ENCODE assay signal across 19 cellular contexts in the genomic region with DNA sequence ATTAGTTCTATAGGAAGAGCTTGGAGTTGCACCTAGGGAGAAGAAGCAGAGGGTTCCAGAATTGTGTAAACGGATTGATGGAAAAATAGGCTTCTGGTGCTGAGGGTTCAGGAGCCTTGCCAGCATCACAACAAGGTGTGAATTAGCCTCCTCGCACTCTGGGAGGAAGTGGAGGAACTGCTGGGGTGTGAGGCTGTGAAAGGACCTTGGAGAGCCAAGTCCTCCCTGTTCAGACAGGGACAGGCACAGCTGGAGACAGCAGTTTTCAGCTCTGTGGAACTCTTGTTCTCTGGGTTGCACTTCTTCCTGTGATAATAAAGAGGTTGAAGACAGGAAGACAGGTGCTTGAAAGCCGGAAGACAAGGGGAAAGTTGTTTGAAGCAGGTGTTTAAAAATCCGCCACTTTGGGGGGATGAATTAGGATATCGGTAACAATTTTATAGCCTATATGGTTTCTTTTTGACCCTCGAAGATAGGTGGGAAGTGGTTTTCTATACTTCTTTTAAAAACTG. TPM values are rescaled to one million over a fixed set of nuclear protein-coding genes. Genes with fewer than 3 reads are reported as not detected.
DNase-seq lines count a peak whose midpoint lies in the region; ATAC-seq, FAIRE-seq and TF ChIP-seq lines count a peak whose summit lies in the region.
"Had no signal": no experiment of that assay in that cellular context is flagged by ENCODE, and none has a peak within 500 bp of the region (broad histone marks: within the 10 kb centered on the region; RNA-seq: fewer than 3 reads in every experiment).

No MANE protein-coding gene starts in this region.

- H3K9me3 Mint-ChIP-seq in WTC11 = peaks cover 3% of the 10 kb centered on the region; the same call in 1 of the 2 replicates
- H3K9me3 Mint-ChIP-seq in mesothelial cell of epicardium = peaks cover 5% of the 10 kb centered on the region
- H3K9me3 Mint-ChIP-seq in stimulated activated memory B cell treated with anti-CD40 and anti-IgM and Interleukin-4, amounts not matched to agents 10 μg/mL and 1 μg/mL and 100 μg/mL, for 72 hours = peaks cover 5% of the 10 kb centered on the region

- H3K36me3 Mint-ChIP-seq in WTC11 (peaks cover 21% of the 10 kb centered on the region), mesothelial cell of epicardium (peaks cover 38% of the 10 kb centered on the region)
- H3K36me3 Mint-ChIP-seq in stimulated activated memory B cell treated with anti-CD40 and anti-IgM and Interleukin-4, amounts not matched to agents 10 μg/mL and 1 μg/mL and 100 μg/mL, for 72 hours = no peaks in the 10 kb centered on the region

- CTCF ChIA-PET in WTC11 (lab: Charles Lee) = no interaction called here

- DNase-seq in GM12891 (ENCODE audit: insufficient read length, low spot score) (no peak), WTC11 (ENCODE audit: low spot score) (no peak), mesothelial cell of epicardium (ENCODE audit: low spot score in 2 of 2, unreplicated experiment in 2 of 2) (no peak), ureter (ENCODE audit: low spot score) (peak; percentile 37)
- no peak for DNase-seq in activated naive CD4-positive, alpha-beta T cell treated with anti-CD3 and anti-CD28 coated beads, Interleukin-2, amount 50 U/mL, for 16 hours
- DNase-seq: ACHN, EL, GF-D8, GM23248, HCEC 1CT, MG63, NCI-H1417, NCI-H1694 treated with DMSO at 0.1 percent for 48 hours, NCI-H2081 treated with DMSO at 0.1 percent for 48 hours, NCI-H2171 treated with DMSO at 0.1 percent for 48 hours, NCI-H524 treated with DMSO at 0.1 percent for 48 hours, SHP77 treated with DMSO at 0.1 percent for 48 hours had no signal

- H3K27me3 Mint-ChIP-seq in WTC11 (ENCODE audit: low read depth) (no peaks in the 10 kb centered on the region), mesothelial cell of epicardium (ENCODE audit: low read depth) (no peaks in the 10 kb centered on the region)
- peaks cover 16% of the 10 kb centered on the region for H3K27me3 Mint-ChIP-seq in stimulated activated memory B cell treated with anti-CD40 and anti-IgM and Interleukin-4, amounts not matched to agents 10 μg/mL and 1 μg/mL and 100 μg/mL, for 72 hours

- H3K27ac Mint-ChIP-seq in WTC11 (peak overlapping the region; percentile 43; the same call in 1 of the 2 replicates), mesothelial cell of epicardium (peak overlapping the region; percentile 55)
- H3K27ac Mint-ChIP-seq in stimulated activated memory B cell treated with anti-CD40 and anti-IgM and Interleukin-4, amounts not matched to agents 10 μg/mL and 1 μg/mL and 100 μg/mL, for 72 hours = no peak overlapping the region

- FAIRE-seq in GM12891 (lab: Jason Lieb, UNC) = no peak

- POLR2A ChIA-PET in WTC11 (lab: Charles Lee) = no interaction called here

- TF ChIP-seq CTCF in WTC11 (IDR thresholded peaks at IDR 0.05) (no peak), mesothelial cell of epicardium (IDR thresholded peaks at IDR 0.05; ENCODE audit: unreplicated experiment) (no peak)

- H3K4me3 Mint-ChIP-seq in WTC11 = no peak overlapping the region
- H3K4me3 Mint-ChIP-seq in mesothelial cell of epicardium = no peak overlapping the region
- no peak overlapping the region for H3K4me3 Mint-ChIP-seq in stimulated activated memory B cell treated with anti-CD40 and anti-IgM and Interleukin-4, amounts not matched to agents 10 μg/mL and 1 μg/mL and 100 μg/mL, for 72 hours

- ATAC-seq in WTC11 (no peak), GM19397 (IDR thresholded peaks at IDR 0.05; ENCODE audit: unreplicated experiment) (no peak)
- no peak for ATAC-seq in stimulated activated memory B cell treated with anti-CD40 and anti-IgM and Interleukin-4, amounts not matched to agents 10 μg/mL and 1 μg/mL and 100 μg/mL, for 72 hours

- H3K4me1 Mint-ChIP-seq in WTC11 (peaks cover 73% of the 10 kb centered on the region), mesothelial cell of epicardium (peaks cover 15% of the 10 kb centered on the region)
- no peaks in the 10 kb centered on the region for H3K4me1 Mint-ChIP-seq in stimulated activated memory B cell treated with anti-CD40 and anti-IgM and Interleukin-4, amounts not matched to agents 10 μg/mL and 1 μg/mL and 100 μg/mL, for 72 hours

- no peak for TF ChIP-seq POLR2A in GM12891 (IDR thresholded peaks at IDR 0.05; ENCODE audit: low read depth, low read length)

TF ChIP-seq in GM12891, 5 proteins besides CTCF, POLR2A, EP300 and RAD21:
- TF ChIP-seq TAF1 (IDR thresholded peaks at IDR 0.05; ENCODE audit: low read depth, low read length) (no peak), POLR2AphosphoS5 (IDR thresholded peaks at IDR 0.05; ENCODE audit: low read depth, low read length) (no peak), POU2F2 (IDR thresholded peaks at IDR 0.05; ENCODE audit: low read depth, low read length) (no peak), PAX5 (IDR thresholded peaks at IDR 0.05; ENCODE audit: insufficient read depth, low read length, severe bottlenecking) (no peak), SPI1 (IDR thresholded peaks at IDR 0.05; ENCODE audit: low read depth, low read length) (0 out of 2 replicates have a peak, but pooled peaks have one; percentile 24)

TF ChIP-seq in WTC11, 78 proteins besides CTCF, POLR2A, EP300 and RAD21:
- TF ChIP-seq PRRX2 (CRISPR knock-in tag; IDR thresholded peaks at IDR 0.05) = no peak
- TF ChIP-seq ETV6 (CRISPR knock-in tag; IDR thresholded peaks at IDR 0.05) = peak; percentile 26; the same call in 1 of the 2 replicates

RNA-seq across cellular contexts. Expression of a gene that starts 22.6 kb away (rescaled TPM):
- 4.9 TPM for polyA plus RNA-seq in GM12891 (2012; ENCODE audit: low read depth, missing spikeins)
- total RNA-seq in WTC11 (2021) (127 to 130 TPM (median 129 TPM) in 3 replicates), mesothelial cell of epicardium (239 to 246 TPM (median 240 TPM) in 3 replicates), ureter (100 TPM)
